Comparison of ENCODE assay signal across 1 cellular context in the genomic region with DNA sequence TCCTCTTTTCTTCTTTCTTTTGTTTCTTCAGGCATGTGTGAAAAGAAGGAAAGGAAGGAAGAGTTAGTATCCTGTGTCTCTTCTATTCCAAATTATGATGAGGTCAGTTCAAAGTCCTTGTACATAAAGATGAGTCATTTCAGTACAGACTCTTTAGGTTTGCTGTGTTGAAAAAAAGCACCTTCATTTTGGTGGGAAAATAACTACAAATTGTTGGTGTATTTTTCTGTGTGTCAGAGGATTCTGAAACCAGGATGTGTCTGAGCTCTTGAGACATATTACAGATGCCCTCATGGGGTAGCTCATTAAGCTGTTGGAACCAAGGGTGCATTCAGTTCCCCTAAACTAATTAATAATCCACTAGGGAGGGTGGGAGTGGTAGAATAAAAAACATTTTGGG.
TF ChIP-seq lines count a peak whose summit lies in the region.

No MANE protein-coding gene starts in this region.

TF ChIP-seq in HEK293, 187 proteins besides CTCF, POLR2A, EP300 and RAD21 (continued from another document):
- TF ChIP-seq, protein P1, sequence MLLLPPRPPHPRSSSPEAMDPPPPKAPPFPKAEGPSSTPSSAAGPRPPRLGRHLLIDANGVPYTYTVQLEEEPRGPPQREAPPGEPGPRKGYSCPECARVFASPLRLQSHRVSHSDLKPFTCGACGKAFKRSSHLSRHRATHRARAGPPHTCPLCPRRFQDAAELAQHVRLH (tag by site-specific recombination; IDR thresholded peaks at IDR 0.05): no peak
- TF ChIP-seq ZNF624 (tag by site-specific recombination; IDR thresholded peaks at IDR 0.05) (no peak), GLI4 (tag by site-specific recombination; IDR thresholded peaks at IDR 0.05) (no peak)
TF ChIP-seq in HEK293: peak in this region for 1.
